ENCODE assay signal across 11 cellular contexts in the genomic region with DNA sequence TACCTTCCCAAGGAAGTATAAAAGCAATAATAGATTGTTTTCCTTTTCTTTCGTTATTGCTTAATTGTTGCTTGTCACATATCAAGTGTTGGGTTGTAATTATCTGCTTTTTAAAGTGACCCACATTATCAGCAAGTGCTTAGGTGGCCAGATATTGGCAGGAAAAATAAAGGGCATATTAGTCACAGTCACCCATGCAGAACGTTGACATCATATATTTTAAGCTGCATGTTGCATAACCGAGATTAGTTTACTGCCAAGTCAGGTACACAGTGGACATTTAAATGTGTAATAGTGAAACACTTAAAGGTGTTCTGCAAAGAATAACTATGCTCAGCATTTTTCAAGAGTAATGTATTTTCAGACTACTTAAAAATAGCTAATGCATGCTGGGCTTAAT. TPM values are rescaled to one million over a fixed set of nuclear protein-coding genes. Genes with fewer than 3 reads are reported as not detected.
DNase-seq lines count a peak whose midpoint lies in the region; ATAC-seq and TF ChIP-seq lines count a peak whose summit lies in the region.
"Had no signal": no experiment of that assay in that cellular context is flagged by ENCODE, and none has a peak within 500 bp of the region (broad histone marks: within the 10 kb centered on the region; RNA-seq: fewer than 3 reads in every experiment).

No MANE protein-coding gene starts in this region.

- ATAC-seq in esophagus mucosa (peak; percentile 98), lower lobe of right lung (peak; percentile 64 to 84)
- ATAC-seq: effector memory CD8-positive, alpha-beta T cell had no signal

- H3K27me3 ChIP-seq in lower lobe of right lung (ENCODE audit: low read depth) = no peaks in the 10 kb centered on the region

- no peak overlapping the region for H3K4me3 ChIP-seq in lower lobe of right lung

- H3K36me3 ChIP-seq in lower lobe of right lung = peaks cover 4% of the 10 kb centered on the region

- no peaks in the 10 kb centered on the region for H3K4me1 ChIP-seq in lower lobe of right lung

- TF ChIP-seq CTCF in lower lobe of right lung (IDR thresholded peaks at IDR 0.05) (no peak), GM20000 (IDR thresholded peaks at IDR 0.05; ENCODE audit: extremely low read depth, missing control alignments) (no peak)

- no peak overlapping the region for H3K27ac ChIP-seq in lower lobe of right lung

- no peaks in the 10 kb centered on the region for H3K9me3 ChIP-seq in lower lobe of right lung

- peak; percentile 55 for DNase-seq in NCI-H1105 treated with DMSO at 0.1 percent for 48 hours (lab: John Stamatoyannopoulos, UW)
- DNase-seq in NCI-H1105 (lab: John Stamatoyannopoulos, UW) = no peak
- peak; percentile 71 for DNase-seq in NCI-H774 (lab: John Stamatoyannopoulos, UW)
- no peak for DNase-seq in lower lobe of right lung
- no peak for DNase-seq in activated T-cell treated with anti-CD3 and anti-CD28 coated beads for 4 hours
- DNase-seq in SW480 (ENCODE audit: low spot score) = no peak
- no peak for DNase-seq in GM20000 (ENCODE audit: low spot score)
- DNase-seq: aorta; effector memory CD8-positive, alpha-beta T cell; SW 1271 had no signal

- intact Hi-C loops in lower lobe of right lung (cut with DNase I) = no loop called here

RNA-seq across cellular contexts. Expression of a gene that starts 11.4 kb away (rescaled TPM):
- total RNA-seq in esophagus mucosa (30.1 TPM), lower lobe of right lung (96.4 TPM)

Comparison
In these comparisons a context has a peak if more than half of its experiments do, and no peak if none do; other contexts are left out.
1. DNase-seq: peak in NCI-H1105 treated with DMSO at 0.1 percent for 48 hours (single experiment) and NCI-H774 (single experiment); none in NCI-H1105 (single experiment), lower lobe of right lung (single experiment), activated T-cell treated with anti-CD3 and anti-CD28 coated beads for 4 hours (single experiment), SW480 (single experiment) and GM20000 (single experiment).